In genomic region chr9:124870723-124871122, GRCh38 we compare ENCODE assay signal across 1 cellular context.
TF ChIP-seq lines count a peak whose summit lies in the region.

No MANE protein-coding gene starts in this region.

TF ChIP-seq in endothelial cell of umbilical vein, 7 proteins besides CTCF, POLR2A, EP300 and RAD21 (continued from another document):
- no peak for TF ChIP-seq MAX (IDR thresholded peaks at IDR 0.05; ENCODE audit: insufficient read depth, insufficient read length)
